Comparison of ENCODE assay signal across 23 cellular contexts in the genomic region with DNA sequence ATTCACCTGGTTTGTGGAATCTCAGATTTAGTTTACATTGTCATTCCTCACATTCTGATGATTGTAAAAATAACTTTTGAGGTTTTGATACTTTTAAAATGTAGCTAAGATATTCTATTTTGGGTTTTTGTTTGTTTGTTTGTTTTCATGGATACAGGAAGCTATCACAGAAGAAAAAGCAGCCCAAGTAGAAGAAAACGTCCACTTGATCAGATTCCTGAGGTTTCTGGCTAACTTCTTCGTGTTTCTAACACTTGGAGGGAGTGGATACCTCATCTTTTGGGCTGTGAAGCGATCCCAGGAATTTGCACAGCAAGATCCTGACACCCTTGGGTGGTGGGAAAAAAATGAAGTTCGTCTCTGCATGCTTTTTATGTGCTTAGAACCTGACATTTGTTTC.
"Had no signal": no experiment of that assay in that cellular context is flagged by ENCODE, and none has a peak within 500 bp of the region (broad histone marks: within the 10 kb centered on the region; RNA-seq: fewer than 3 reads in every experiment).

No MANE protein-coding gene starts in this region.

- H3K9me3 ChIP-seq: pancreas, right lobe of liver, thoracic aorta, upper lobe of right lung had no signal

- H3K4me1 Mint-ChIP-seq: activated CD4-positive, alpha-beta T cell treated with anti-CD3 and anti-CD28 coated beads, Interleukin-2, amount 10 ng/mL, durations not matched to agents 7 days and 5 days; activated naive CD4-positive, alpha-beta T cell treated with anti-CD3 and anti-CD28 coated beads, Interleukin-2, amount 50 U/mL, for 24 hours; naive B cell; neural crest cell; stimulated activated memory B cell treated with anti-CD40 and anti-IgM and Interleukin-4, amounts not matched to agents 10 μg/mL and 1 μg/mL and 100 μg/mL, for 72 hours had no signal

- H3K27ac Mint-ChIP-seq: activated CD4-positive, alpha-beta T cell treated with anti-CD3 and anti-CD28 coated beads, Interleukin-2, amount 10 ng/mL, durations not matched to agents 7 days and 5 days; activated naive CD4-positive, alpha-beta T cell treated with anti-CD3 and anti-CD28 coated beads, Interleukin-2, amount 50 U/mL, for 24 hours; naive B cell; stimulated activated memory B cell treated with anti-CD40 and anti-IgM and Interleukin-4, amounts not matched to agents 10 μg/mL and 1 μg/mL and 100 μg/mL, for 72 hours; T-helper 1 cell treated with Interleukin-12 subunit alpha and Interleukin-12 subunit beta and Interleukin-4 antibody, amounts not matched to agents 30 μg/mL and 1 μg/mL, for 36 hours had no signal

- ATAC-seq: body of pancreas; left lobe of liver; pancreas; right lobe of liver; stimulated activated memory B cell treated with anti-CD40 and anti-IgM and Interleukin-4, amounts not matched to agents 10 μg/mL and 1 μg/mL and 100 μg/mL, for 72 hours; upper lobe of right lung had no signal

- H3K4me3 Mint-ChIP-seq: activated CD4-positive, alpha-beta T cell treated with anti-CD3 and anti-CD28 coated beads, Interleukin-2, amount 10 ng/mL, durations not matched to agents 7 days and 5 days; activated naive CD4-positive, alpha-beta T cell treated with anti-CD3 and anti-CD28 coated beads, Interleukin-2, amount 50 U/mL, for 24 hours; naive B cell; neural crest cell; stimulated activated memory B cell treated with anti-CD40 and anti-IgM and Interleukin-4, amounts not matched to agents 10 μg/mL and 1 μg/mL and 100 μg/mL, for 72 hours; T-helper 1 cell treated with Interleukin-12 subunit alpha and Interleukin-12 subunit beta and Interleukin-4 antibody, amounts not matched to agents 30 μg/mL and 1 μg/mL, for 36 hours had no signal

- H3K4me3 ChIP-seq: body of pancreas, dorsolateral prefrontal cortex, pancreas, right lobe of liver, thoracic aorta, upper lobe of right lung had no signal

- H3K4me1 ChIP-seq: body of pancreas, pancreas, right lobe of liver, upper lobe of right lung had no signal

- H3K36me3 Mint-ChIP-seq: activated naive CD4-positive, alpha-beta T cell treated with anti-CD3 and anti-CD28 coated beads, Interleukin-2, amount 50 U/mL, for 24 hours; naive B cell; stimulated activated memory B cell treated with anti-CD40 and anti-IgM and Interleukin-4, amounts not matched to agents 10 μg/mL and 1 μg/mL and 100 μg/mL, for 72 hours had no signal

- DNase-seq: activated CD4-positive, alpha-beta T cell treated with anti-CD3 and anti-CD28 coated beads, Interleukin-2, amount 10 ng/mL, durations not matched to agents 7 days and 5 days; activated CD8-positive, alpha-beta memory T cell treated with anti-CD3 and anti-CD28 coated beads for 24 hours; activated CD8-positive, alpha-beta memory T cell treated with anti-CD3 and anti-CD28 coated beads, Interleukin-2, amount 50 U/mL, for 48 hours; activated effector memory CD4-positive, alpha-beta T cell treated with anti-CD3 and anti-CD28 coated beads, Interleukin-2, amount 50 U/mL, for 16 hours; activated T-cell treated with anti-CD3 and anti-CD28 coated beads, Interleukin-2, amount 50 U/mL, for 48 hours; body of pancreas; caudate nucleus; dorsolateral prefrontal cortex; foreskin fibroblast; hippocampal formation; islet precursor cell; naive B cell; pancreas; right lobe of liver; stimulated activated CD4-positive, alpha-beta T cell treated with anti-CD3 and anti-CD28 coated beads, Interleukin-4, amount 100 ng/mL, for 24 hours; upper lobe of right lung had no signal

- H3K27ac ChIP-seq: body of pancreas, dorsolateral prefrontal cortex, epithelial cell of prostate, pancreas, right lobe of liver, thoracic aorta, upper lobe of right lung had no signal

- H3K27me3 Mint-ChIP-seq: activated CD4-positive, alpha-beta T cell treated with anti-CD3 and anti-CD28 coated beads, Interleukin-2, amount 10 ng/mL, durations not matched to agents 7 days and 5 days; activated naive CD4-positive, alpha-beta T cell treated with anti-CD3 and anti-CD28 coated beads, Interleukin-2, amount 50 U/mL, for 24 hours; naive B cell had no signal

- H3K27me3 ChIP-seq: body of pancreas, dorsolateral prefrontal cortex, pancreas, right lobe of liver, upper lobe of right lung had no signal

- H3K9me3 Mint-ChIP-seq: activated CD4-positive, alpha-beta T cell treated with anti-CD3 and anti-CD28 coated beads, Interleukin-2, amount 10 ng/mL, durations not matched to agents 7 days and 5 days; activated naive CD4-positive, alpha-beta T cell treated with anti-CD3 and anti-CD28 coated beads, Interleukin-2, amount 50 U/mL, for 24 hours; stimulated activated memory B cell treated with anti-CD40 and anti-IgM and Interleukin-4, amounts not matched to agents 10 μg/mL and 1 μg/mL and 100 μg/mL, for 72 hours; T-helper 1 cell treated with Interleukin-12 subunit alpha and Interleukin-12 subunit beta and Interleukin-4 antibody, amounts not matched to agents 30 μg/mL and 1 μg/mL, for 36 hours had no signal

- H3K36me3 ChIP-seq: pancreas, right lobe of liver, thoracic aorta, upper lobe of right lung had no signal
